8 cellular contexts compared by ENCODE assay signal in genomic region chr2:45649457-45649854, GRCh38. TPM values are rescaled to one million over a fixed set of nuclear protein-coding genes. Genes with fewer than 3 reads are reported as not detected.
DNase-seq lines count a peak whose midpoint lies in the region; ATAC-seq and TF ChIP-seq lines count a peak whose summit lies in the region.

No MANE protein-coding gene starts in this region.

- ATAC-seq in left lung (no peak), GM18511 (IDR thresholded peaks at IDR 0.05; ENCODE audit: unreplicated experiment) (no peak)

- H3K36me3 ChIP-seq in HUES6 (ENCODE audit: control insufficient read depth, insufficient read depth, low read length) (no peaks in the 10 kb centered on the region), left lung (no peaks in the 10 kb centered on the region), tibial nerve (no peaks in the 10 kb centered on the region)

- TF ChIP-seq CTCF in astrocyte of the spinal cord (IDR thresholded peaks at IDR 0.05; ENCODE audit: low read depth, low read length) (no peak), left lung (IDR thresholded peaks at IDR 0.05) (no peak), tibial nerve (IDR thresholded peaks at IDR 0.05) (no peak)

- CTCF ChIA-PET in HEK293T (lab: Yijun Ruan, JAX), result interaction anchor here (1.2 kb wide), 1 partner anchor 129 kb away, joined by 4 read pairs; no protein-coding TSS in a partner anchor

- peak overlapping the region; percentile 7 for H3K9ac ChIP-seq in HUES6 (ENCODE audit: low read length)

- H3K4me1 ChIP-seq in HUES6 (ENCODE audit: control insufficient read depth, insufficient read depth, low read length) (peaks cover 4% of the 10 kb centered on the region; the same call in 1 of the 2 replicates), left lung (peaks cover 6 to 42% of the 10 kb centered on the region in 2 donors), tibial nerve (peaks cover 0 to 40% (median 7%) of the 10 kb centered on the region in 4 donors)

- H3K4me3 ChIP-seq in HUES6 (ENCODE audit: low read depth, low read length) (peak overlapping the region; percentile 91), astrocyte of the spinal cord (ENCODE audit: low read depth, low read length) (peak overlapping the region; percentile 70), left lung (peak overlapping the region; percentile 74 to 82), tibial nerve (peak overlapping the region; percentile 71 to 89 (median 86))

- intact Hi-C loops in left lung (cut with DNase I), result loop anchor here in 1 of 2 donors (10.0 kb wide), 1 partner anchor 285 kb away; no protein-coding TSS in a partner anchor

- H3K27me3 ChIP-seq in HUES6 (ENCODE audit: control insufficient read depth, insufficient read depth, low read length) (peaks cover 90% of the 10 kb centered on the region), left lung (peaks cover 0 to 11% of the 10 kb centered on the region in 2 donors), tibial nerve (no peaks in the 10 kb centered on the region)

- no peaks in the 10 kb centered on the region for H3K9me3 ChIP-seq in HUES6 (ENCODE audit: control insufficient read depth, insufficient read depth, low read depth, low read length)
- H3K9me3 ChIP-seq in left lung, result no peaks in the 10 kb centered on the region
- no peaks in the 10 kb centered on the region for H3K9me3 ChIP-seq in tibial nerve

- DNase-seq in AG08396 (ENCODE audit: low spot score) (peak; percentile 28), astrocyte of the spinal cord (ENCODE audit: low read depth, low spot score) (peak; percentile 42), left lung (no peak), tibial nerve (ENCODE audit: low spot score in 2 of 2) (no peak), NCI-H1694 treated with DMSO at 0.1 percent for 48 hours (lab: John Stamatoyannopoulos, UW) (no peak), HEK293T (ENCODE audit: extremely low spot score) (no peak)

- no peak for TF ChIP-seq EP300 in tibial nerve (IDR thresholded peaks at IDR 0.05)

- WGBS in tibial nerve, 2 donors, result 16 to 17% methylated on average over 10 of the region's 10 CpGs

- H3K27ac ChIP-seq in HUES6 (ENCODE audit: low read depth, low read length) (no peak overlapping the region), left lung (peak overlapping the region; percentile 93 to 99), tibial nerve (peak overlapping the region; percentile 95 to 99 (median 98))

- POLR2A ChIA-PET in HEK293T (lab: Yijun Ruan, JAX), result interaction anchor here (0.7 to 2.3 kb wide), 7 partner anchors 10 to 263 kb away, joined by 3 to 7 read pairs (median 3); no protein-coding TSS in a partner anchor

- no peak for TF ChIP-seq POLR2A in tibial nerve (IDR thresholded peaks at IDR 0.05)

- in situ Hi-C loops in astrocyte of the spinal cord (cut with HindIII; ENCODE audit: low sequenced_read_pairs), result no loop called here

TF ChIP-seq in HEK293T, 16 proteins besides CTCF, POLR2A, EP300 and RAD21:
- TF ChIP-seq SP1 (IDR thresholded peaks at IDR 0.05), result no peak
TF ChIP-seq in HEK293T: peak in this region for 0.

RNA-seq across cellular contexts. Expression of gene PRKCE, which starts 2.0 kb away (rescaled TPM):
- total RNA-seq in left lung, result 10 to 100 TPM; 43.8 to 56.9 TPM
- 10 to 100 TPM; 14.4 to 22.4 (median 17.9) TPM for total RNA-seq in tibial nerve

RNA-seq across cellular contexts. Expression of gene SRBD1, which starts 38.4 kb away (rescaled TPM):
- total RNA-seq in left lung, result 10 to 100 TPM; 13.4 to 18.2 TPM
- total RNA-seq in tibial nerve, result 10 to 100 TPM; 14.7 to 36.7 (median 20.8) TPM

Comparison
In these comparisons a context has a peak if more than half of its experiments do, and no peak if none do; other contexts are left out.
1. DNase-seq: peak in AG08396 (single experiment) and astrocyte of the spinal cord (single experiment); none in left lung (0 of 2), tibial nerve (0 of 2), NCI-H1694 treated with DMSO at 0.1 percent for 48 hours (single experiment) and HEK293T (single experiment).
2. Peak in every context shown above with its lines, with median percentiles within 50 percentile points of each other: H3K4me3 ChIP-seq.